8 cellular contexts compared by ENCODE assay signal in genomic region chr7:6705959-6706665, GRCh38. TPM values are rescaled to one million over a fixed set of nuclear protein-coding genes. Genes with fewer than 3 reads are reported as not detected.
DNase-seq lines count a peak whose midpoint lies in the region; ATAC-seq lines count a peak whose summit lies in the region.

No MANE protein-coding gene starts in this region.

- H2AK5ac ChIP-seq in mesenchymal stem cell (ENCODE audit: low read length, severe bottlenecking) = peak overlapping the region; percentile 47

- peak overlapping the region; percentile 75 for H2BK120ac ChIP-seq in mesenchymal stem cell (ENCODE audit: low read depth, low read length)

- H2BK12ac ChIP-seq in mesenchymal stem cell (ENCODE audit: low read length in 2 of 2) = peak overlapping the region; percentile 15 to 19

- H3K9ac ChIP-seq in HUES48 (ENCODE audit: low read depth, low read length) (peak overlapping the region; percentile 63), mesenchymal stem cell (ENCODE audit: low read length) (peak overlapping the region; percentile 96)

- H3K18ac ChIP-seq in mesenchymal stem cell (ENCODE audit: low read depth in 1 of 2, low read length in 2 of 2) = peak overlapping the region; percentile 90 to 95

- peak overlapping the region; percentile 86 for H3K27ac ChIP-seq in HUES48 (ENCODE audit: low read depth, low read length)
- H3K27ac ChIP-seq in ectodermal cell (ENCODE audit: insufficient read depth, low read depth, low read length, poor library complexity, severe bottlenecking) = peak overlapping the region; percentile 45
- no peak overlapping the region for H3K27ac ChIP-seq in mesenchymal stem cell (ENCODE audit: low read length, poor library complexity, severe bottlenecking)

- H2BK15ac ChIP-seq in mesenchymal stem cell (ENCODE audit: low read depth, poor library complexity, severe bottlenecking) = peak overlapping the region; percentile 46

- peaks cover 30% of the 10 kb centered on the region for H3K36me3 ChIP-seq in HUES48 (ENCODE audit: control insufficient read depth, insufficient read depth, low read length)
- H3K36me3 ChIP-seq in ectodermal cell (ENCODE audit: control insufficient read depth, insufficient read depth, low read length) = peaks cover 32% of the 10 kb centered on the region
- H3K36me3 ChIP-seq in mesenchymal stem cell (ENCODE audit: control insufficient read depth in 1 of 2, insufficient read depth in 2 of 2, low read depth in 1 of 2, low read length in 2 of 2) = peaks cover 32 to 34% of the 10 kb centered on the region in 2 experiments

- peak; percentile 51 for DNase-seq in EH (ENCODE audit: low read depth)
- DNase-seq in mesenchymal stem cell = peak; percentile 60
- peak; percentile 30 for DNase-seq in stimulated activated naive CD8-positive, alpha-beta T cell treated with anti-CD3 and anti-CD28 coated beads, Interleukin-15, Interleukin-2, amounts not matched to agents 100 U/mL and 50 U/mL, for 24 hours
- DNase-seq in NCI-H187 treated with DMSO at 0.1 percent for 48 hours (lab: John Stamatoyannopoulos, UW) = no peak

- peaks cover 6% of the 10 kb centered on the region; the same call in 1 of the 2 replicates for H3K4me1 ChIP-seq in HUES48 (ENCODE audit: control insufficient read depth, insufficient read depth, low read length)
- peaks cover 3% of the 10 kb centered on the region for H3K4me1 ChIP-seq in ectodermal cell (ENCODE audit: control insufficient read depth, insufficient read depth, low read length)
- peaks cover 1% of the 10 kb centered on the region for H3K4me1 ChIP-seq in mesenchymal stem cell (ENCODE audit: control insufficient read depth, insufficient read depth, low read depth, low read length)

- ATAC-seq in GM21526 (IDR thresholded peaks at IDR 0.05; ENCODE audit: low FRiP score, unreplicated experiment) = peak; percentile 25
- ATAC-seq in activated CD4-positive, CD25-positive, alpha-beta regulatory T cell treated with anti-CD3 and anti-CD28 coated beads, Interleukin-2, amount 50 U/mL, for 24 hours = peak; percentile 20 to 29
- ATAC-seq in stimulated activated naive CD8-positive, alpha-beta T cell treated with anti-CD3 and anti-CD28 coated beads, Interleukin-15, Interleukin-2, amounts not matched to agents 100 U/mL and 50 U/mL, for 24 hours = peak; percentile 38

- peak overlapping the region; percentile 79 to 80 for H3K14ac ChIP-seq in mesenchymal stem cell (ENCODE audit: low read length in 2 of 2)

- H4K8ac ChIP-seq in mesenchymal stem cell (ENCODE audit: low read length) = peak overlapping the region; percentile 95

- peaks cover 10% of the 10 kb centered on the region for H3K79me1 ChIP-seq in mesenchymal stem cell (replicated peaks; ENCODE audit: low read length, poor library complexity, severe bottlenecking)

- no peaks in the 10 kb centered on the region for H3K27me3 ChIP-seq in HUES48 (ENCODE audit: control insufficient read depth, insufficient read depth, low read length)
- peaks cover 11% of the 10 kb centered on the region for H3K27me3 ChIP-seq in ectodermal cell (ENCODE audit: control insufficient read depth, insufficient read depth, low read length, poor library complexity, severe bottlenecking)
- H3K27me3 ChIP-seq in mesenchymal stem cell (ENCODE audit: control insufficient read depth in 1 of 2, insufficient read depth in 1 of 2, low read length in 2 of 2) = no peaks in the 10 kb centered on the region

- no peak overlapping the region for H3K23ac ChIP-seq in mesenchymal stem cell (ENCODE audit: low read length in 2 of 2)

- H4K91ac ChIP-seq in mesenchymal stem cell (ENCODE audit: low read length) = peak overlapping the region; percentile 84

- H3K4ac ChIP-seq in mesenchymal stem cell (ENCODE audit: low read depth in 1 of 2, low read length in 2 of 2) = peak overlapping the region; percentile 92 to 98

- H3K4me3 ChIP-seq in HUES48 (ENCODE audit: low read depth, low read length) (peak overlapping the region; percentile 83), ectodermal cell (ENCODE audit: insufficient read depth, low read depth, low read length) (peak overlapping the region; percentile 92), mesenchymal stem cell (ENCODE audit: insufficient read depth in 1 of 2, low read depth in 1 of 2, low read length in 2 of 2) (peak overlapping the region; percentile 90 to 95)

- peak overlapping the region; percentile 8 for H2AFZ ChIP-seq in mesenchymal stem cell (ENCODE audit: low read depth, low read length)

- peak overlapping the region; percentile 86 for H3K4me2 ChIP-seq in mesenchymal stem cell (ENCODE audit: low read length, poor library complexity, severe bottlenecking)

- WGBS in ectodermal cell, 2 experiments = 1 to 2% methylated on average over 47 of the region's 47 CpGs
- WGBS in mesenchymal stem cell = under 1% methylated on average over 42 of the region's 47 CpGs

- H2BK5ac ChIP-seq in mesenchymal stem cell (ENCODE audit: low read depth, low read length, poor library complexity, severe bottlenecking) = peak overlapping the region; percentile 26

- H3K9me3 ChIP-seq in HUES48 (ENCODE audit: control insufficient read depth, insufficient read depth, low read length) (peaks cover 17% of the 10 kb centered on the region), ectodermal cell (ENCODE audit: control insufficient read depth, low read length) (no peaks in the 10 kb centered on the region), mesenchymal stem cell (ENCODE audit: control insufficient read depth, low read length) (peaks cover 34% of the 10 kb centered on the region)

RNA-seq across cellular contexts. Expression of gene ZNF12, which starts 0.6 kb away (rescaled TPM):
- polyA plus RNA-seq in ectodermal cell (2013, experiment 1 of 4) = 19.2 TPM
- polyA plus RNA-seq in ectodermal cell (2013, experiment 2 of 4) = 23.0 TPM
- 19.3 TPM for polyA plus RNA-seq in ectodermal cell (2013, experiment 3 of 4)
- polyA plus RNA-seq in ectodermal cell (2013, experiment 4 of 4) = 23.0 TPM
- 8.9 TPM for polyA plus RNA-seq in mesenchymal stem cell (2013, experiment 1 of 2)
- 9.4 TPM for polyA plus RNA-seq in mesenchymal stem cell (2013, experiment 2 of 2)

RNA-seq across cellular contexts. Expression of gene RSPH10B2, which starts 47.8 kb away (rescaled TPM):
- 0.61 TPM for polyA plus RNA-seq in ectodermal cell (2013, experiment 1 of 4)
- polyA plus RNA-seq in ectodermal cell (2013, experiment 2 of 4) = 0.41 TPM
- 0.27 TPM for polyA plus RNA-seq in ectodermal cell (2013, experiment 3 of 4)
- polyA plus RNA-seq in ectodermal cell (2013, experiment 4 of 4) = not detected
- polyA plus RNA-seq in mesenchymal stem cell (2013, experiment 1 of 2) = not detected
- polyA plus RNA-seq in mesenchymal stem cell (2013, experiment 2 of 2) = 0.08 TPM
